In the genomic region with DNA sequence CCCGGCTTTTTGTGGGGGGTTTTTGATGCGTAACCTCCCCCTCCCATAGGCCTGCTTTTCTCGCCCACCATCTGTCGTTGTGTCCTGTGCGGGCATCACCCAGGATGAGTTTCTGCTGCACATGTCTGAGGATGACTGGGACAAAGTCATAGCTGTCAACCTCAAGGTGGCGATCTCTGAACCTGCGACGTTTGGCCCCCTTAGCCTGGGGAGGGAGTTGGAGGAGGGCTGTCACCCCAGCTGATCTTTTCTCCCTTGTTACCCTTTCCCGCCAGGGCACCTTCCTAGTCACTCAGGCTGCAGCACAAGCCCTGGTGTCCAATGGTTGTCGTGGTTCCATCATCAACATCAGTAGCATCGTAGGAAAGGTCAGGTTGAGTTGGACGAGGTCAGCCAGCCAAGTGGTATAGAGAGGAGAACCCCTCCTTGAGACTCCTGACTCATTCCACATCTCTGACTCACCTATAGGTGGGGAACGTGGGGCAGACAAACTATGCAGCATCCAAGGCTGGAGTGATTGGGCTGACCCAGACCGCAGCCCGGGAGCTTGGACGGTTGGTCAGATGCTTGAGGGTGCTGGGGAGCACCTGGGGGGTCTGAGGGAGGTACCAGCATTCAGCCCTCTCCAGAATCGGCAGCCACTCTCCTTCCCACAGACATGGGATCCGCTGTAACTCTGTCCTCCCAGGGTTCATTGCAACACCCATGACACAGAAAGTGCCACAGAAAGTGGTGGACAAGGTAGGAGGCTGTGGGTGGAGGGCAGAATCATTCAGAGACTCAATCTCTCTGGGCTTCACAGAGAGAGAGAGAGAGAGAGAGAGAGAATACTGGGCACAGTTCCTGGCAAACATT, we compare ENCODE assay signal across 8 cellular contexts. TPM values are rescaled to one million over a fixed set of nuclear protein-coding genes. Genes with fewer than 3 reads are reported as not detected.
DNase-seq lines count a peak whose midpoint lies in the region; ATAC-seq and TF ChIP-seq lines count a peak whose summit lies in the region.

No MANE protein-coding gene starts in this region.

- no peaks in the 10 kb centered on the region for H3K9me3 ChIP-seq in SJSA1 (replicated peaks)
- H3K9me3 ChIP-seq in effector memory CD4-positive, alpha-beta T cell (ENCODE audit: control insufficient read depth, low read length): no peaks in the 10 kb centered on the region

- H3K4me3 ChIP-seq in SJSA1: peak overlapping the region; percentile 45
- peak overlapping the region; percentile 75 for H3K4me3 ChIP-seq in effector memory CD4-positive, alpha-beta T cell (ENCODE audit: insufficient read depth, low read depth, low read length, poor library complexity, severe bottlenecking)

- DNase-seq in activated T-cell treated with anti-CD3 and anti-CD28 coated beads, Interleukin-2, amount 50 U/mL, for 24 hours: peak; percentile 75
- DNase-seq in activated T-cell treated with anti-CD3 and anti-CD28 coated beads, Interleukin-2, amount 50 U/mL, for 1 hour: no peak
- DNase-seq in SJSA1 (ENCODE audit: low read depth in 1 of 2, low spot score in 2 of 2) (peak; percentile 66 to 82), neural crest cell (ENCODE audit: low read depth, low spot score) (no peak), cerebellum (ENCODE audit: low spot score) (no peak), NCI-H1694 treated with DMSO at 0.1 percent for 48 hours (lab: John Stamatoyannopoulos, UW) (no peak)
- DNase-seq in effector memory CD4-positive, alpha-beta T cell: no peak

- peak overlapping the region; percentile 99 for H3K27ac Mint-ChIP-seq in activated T-cell treated with anti-CD3 and anti-CD28 coated beads, Interleukin-2, amount 50 U/mL, for 24 hours
- H3K27ac Mint-ChIP-seq in neural crest cell (ENCODE audit: unreplicated experiment): peak overlapping the region; percentile 93

- H3K27me3 ChIP-seq in SJSA1 (replicated peaks): no peaks in the 10 kb centered on the region; the same call in 1 of the 2 replicates
- H3K27me3 ChIP-seq in effector memory CD4-positive, alpha-beta T cell (replicated peaks; ENCODE audit: control insufficient read depth, insufficient read depth, low read length, poor library complexity, severe bottlenecking): no peaks in the 10 kb centered on the region

- peaks cover 71% of the 10 kb centered on the region for H3K36me3 Mint-ChIP-seq in activated T-cell treated with anti-CD3 and anti-CD28 coated beads, Interleukin-2, amount 50 U/mL, for 24 hours (ENCODE audit: low read depth)
- H3K36me3 Mint-ChIP-seq in neural crest cell (ENCODE audit: low read depth): peaks cover 26% of the 10 kb centered on the region

- no peaks in the 10 kb centered on the region for H3K9me3 Mint-ChIP-seq in activated T-cell treated with anti-CD3 and anti-CD28 coated beads, Interleukin-2, amount 50 U/mL, for 24 hours
- H3K9me3 Mint-ChIP-seq in neural crest cell: no peaks in the 10 kb centered on the region

- peaks cover 72% of the 10 kb centered on the region for H3K4me1 Mint-ChIP-seq in activated T-cell treated with anti-CD3 and anti-CD28 coated beads, Interleukin-2, amount 50 U/mL, for 24 hours (ENCODE audit: low read depth)
- H3K4me1 Mint-ChIP-seq in neural crest cell: peaks cover 77% of the 10 kb centered on the region

- H3K27me3 Mint-ChIP-seq in activated T-cell treated with anti-CD3 and anti-CD28 coated beads, Interleukin-2, amount 50 U/mL, for 24 hours: no peaks in the 10 kb centered on the region
- H3K27me3 Mint-ChIP-seq in neural crest cell (ENCODE audit: low read depth): no peaks in the 10 kb centered on the region

- TF ChIP-seq CTCF in neural crest cell (conservative IDR thresholded peaks at IDR 0.05): no peak

- no peak for ATAC-seq in HG03342 (IDR thresholded peaks at IDR 0.05; ENCODE audit: unreplicated experiment)

- peak overlapping the region; percentile 89 for H3K27ac ChIP-seq in SJSA1
- H3K27ac ChIP-seq in effector memory CD4-positive, alpha-beta T cell (ENCODE audit: insufficient read depth, low read length, poor library complexity, severe bottlenecking): peak overlapping the region; percentile 76

- peaks cover 56% of the 10 kb centered on the region for H3K36me3 ChIP-seq in SJSA1
- H3K36me3 ChIP-seq in effector memory CD4-positive, alpha-beta T cell (ENCODE audit: control insufficient read depth, insufficient read depth, low read length): peaks cover 14% of the 10 kb centered on the region

- H3K4me3 Mint-ChIP-seq in activated T-cell treated with anti-CD3 and anti-CD28 coated beads, Interleukin-2, amount 50 U/mL, for 24 hours: peak overlapping the region; percentile 83
- peak overlapping the region; percentile 99 for H3K4me3 Mint-ChIP-seq in neural crest cell

- peaks cover 56% of the 10 kb centered on the region for H3K4me1 ChIP-seq in SJSA1 (replicated peaks)
- peaks cover 36% of the 10 kb centered on the region for H3K4me1 ChIP-seq in effector memory CD4-positive, alpha-beta T cell (ENCODE audit: control insufficient read depth, insufficient read depth, low read length, poor library complexity, severe bottlenecking)

RNA-seq across cellular contexts. Expression of a gene that starts 0.9 kb away (rescaled TPM):
- total RNA-seq in SJSA1 (2014; rRNA removed; shearing (Covaris generic)): 4.5 and 11.6 TPM in 2 replicates
- total RNA-seq in neural crest cell (3.3 and 4.4 TPM in 2 replicates), cerebellum (2.4 TPM)

RNA-seq across cellular contexts. Expression of a gene that starts 2.9 kb away (rescaled TPM):
- 32.5 and 37.2 TPM in 2 replicates for total RNA-seq in SJSA1 (2014; rRNA removed; shearing (Covaris generic))
- total RNA-seq in neural crest cell: 61.2 and 61.7 TPM in 2 replicates
- total RNA-seq in cerebellum: 15.2 TPM

RNA-seq across cellular contexts. Expression of a gene that starts 4.7 kb away (rescaled TPM):
- total RNA-seq in SJSA1 (2014; rRNA removed; shearing (Covaris generic)): 105 and 122 TPM in 2 replicates
- 95.7 and 103 TPM in 2 replicates for total RNA-seq in neural crest cell
- total RNA-seq in cerebellum: 30.8 TPM

RNA-seq across cellular contexts. Expression of a gene that starts 4.9 kb away (rescaled TPM):
- 12.4 and 14.7 TPM in 2 replicates for total RNA-seq in SJSA1 (2014; rRNA removed; shearing (Covaris generic))
- 31.8 and 33.1 TPM in 2 replicates for total RNA-seq in neural crest cell
- total RNA-seq in cerebellum: 23.2 TPM

RNA-seq across cellular contexts. Expression of a gene that starts 13.1 kb away (rescaled TPM):
- total RNA-seq in SJSA1 (2014; rRNA removed; shearing (Covaris generic)): 0.32 TPM in 1 of 2 replicates, not detected in the other
- total RNA-seq in neural crest cell (4.2 and 5.9 TPM in 2 replicates), cerebellum (1.9 TPM)

Comparison
In these comparisons a context has a peak if more than half of its experiments do, and no peak if none do; other contexts are left out.
1. DNase-seq: peak in activated T-cell treated with anti-CD3 and anti-CD28 coated beads, Interleukin-2, amount 50 U/mL, for 24 hours (single experiment) and SJSA1 (2 of 2); none in activated T-cell treated with anti-CD3 and anti-CD28 coated beads, Interleukin-2, amount 50 U/mL, for 1 hour (single experiment), effector memory CD4-positive, alpha-beta T cell (0 of 3), neural crest cell (single experiment), cerebellum (single experiment) and NCI-H1694 treated with DMSO at 0.1 percent for 48 hours (single experiment).